Comparison of ENCODE assay signal across 8 cellular contexts in genomic region chr10:102919992-102920736, GRCh38. TPM values are rescaled to one million over a fixed set of nuclear protein-coding genes. Genes with fewer than 3 reads are reported as not detected.
DNase-seq lines count a peak whose midpoint lies in the region; ATAC-seq and TF ChIP-seq lines count a peak whose summit lies in the region.

No MANE protein-coding gene starts in this region.

- H3K23ac ChIP-seq in mesendoderm (ENCODE audit: low read length) = peak overlapping the region; percentile 16

- ATAC-seq in aorta (ENCODE audit: low FRiP score) (no peak), GM18873 (IDR thresholded peaks at IDR 0.05; ENCODE audit: low FRiP score, unreplicated experiment) (no peak)

- TSS peak; percentile 28 for BruUV-seq in MCF 10A (replicated peaks; lab: Mats Ljungman, UMichigan)

- no peak overlapping the region for H3K27ac Mint-ChIP-seq in MCF 10A (ENCODE audit: low read depth, unreplicated experiment)

- H3K9me3 Mint-ChIP-seq in MCF 10A (ENCODE audit: unreplicated experiment) = no peaks in the 10 kb centered on the region

- TF ChIP-seq CTCF in right atrium auricular region (IDR thresholded peaks at IDR 0.05) (no peak), MCF 10A (IDR thresholded peaks at IDR 0.05; ENCODE audit: unreplicated experiment) (no peak)

- POLR2A ChIA-PET in MCF 10A (lab: Yijun Ruan, JAX) = interaction anchor here (0.8 to 1.0 kb wide), 2 partner anchors 66 to 362 kb away, joined by 4 read pairs; no protein-coding TSS in a partner anchor

- H3K79me2 ChIP-seq in mesendoderm (ENCODE audit: control insufficient read depth, insufficient read depth, low read length) = no peaks in the 10 kb centered on the region

- H3K4me3 ChIP-seq in right atrium auricular region = peak overlapping the region; percentile 90 to 96
- peak overlapping the region; percentile 94 for H3K4me3 ChIP-seq in mesendoderm (ENCODE audit: low read length)
- peak overlapping the region; percentile 67 to 69 for H3K4me3 ChIP-seq in aorta (ENCODE audit: low read length in 2 of 2)

- no peak overlapping the region for H3K27ac ChIP-seq in right atrium auricular region
- H3K27ac ChIP-seq in mesendoderm (ENCODE audit: low read depth, low read length) = no peak overlapping the region
- H3K27ac ChIP-seq in aorta (ENCODE audit: low read depth in 1 of 2, low read length in 2 of 2) = no peak overlapping the region

- H3K9me3 ChIP-seq in right atrium auricular region = no peaks in the 10 kb centered on the region
- no peaks in the 10 kb centered on the region for H3K9me3 ChIP-seq in aorta (ENCODE audit: control insufficient read depth, low read length)

- no peaks in the 10 kb centered on the region for H3K27me3 Mint-ChIP-seq in MCF 10A (ENCODE audit: insufficient read depth, unreplicated experiment)

- no peaks in the 10 kb centered on the region for H3K79me1 ChIP-seq in mesendoderm (ENCODE audit: low read length)

- H4K8ac ChIP-seq in mesendoderm (ENCODE audit: low read depth, low read length) = no peak overlapping the region

- H3K4me3 Mint-ChIP-seq in MCF 10A (ENCODE audit: unreplicated experiment) = peak overlapping the region; percentile 89

- H3K27me3 ChIP-seq in right atrium auricular region (no peaks in the 10 kb centered on the region), mesendoderm (ENCODE audit: insufficient read depth, low read length, poor library complexity) (no peaks in the 10 kb centered on the region), aorta (ENCODE audit: control insufficient read depth in 1 of 2, insufficient read depth in 2 of 2, low read length in 1 of 2) (no peaks in the 10 kb centered on the region)

- H3K9ac ChIP-seq in mesendoderm (ENCODE audit: low read length) = peak overlapping the region; percentile 82

- H2BK5ac ChIP-seq in mesendoderm (ENCODE audit: low read length) = no peak overlapping the region

- no peak overlapping the region for H3K56ac ChIP-seq in mesendoderm (ENCODE audit: low read length)

- H3K4me2 ChIP-seq in mesendoderm (ENCODE audit: low read length) = peak overlapping the region; percentile 66

- H4K5ac ChIP-seq in mesendoderm (ENCODE audit: low read length) = no peak overlapping the region

- no peak overlapping the region for H2BK15ac ChIP-seq in mesendoderm (replicated peaks; ENCODE audit: low read depth)

- H3K4ac ChIP-seq in mesendoderm (ENCODE audit: low read depth, low read length) = no peak overlapping the region

- no peaks in the 10 kb centered on the region for H3K36me3 ChIP-seq in right atrium auricular region
- no peaks in the 10 kb centered on the region for H3K36me3 ChIP-seq in mesendoderm (ENCODE audit: control insufficient read depth, insufficient read depth, low read length)
- no peaks in the 10 kb centered on the region for H3K36me3 ChIP-seq in aorta (ENCODE audit: control insufficient read depth in 1 of 2, insufficient read depth in 2 of 2, low read length in 1 of 2)

- CTCF ChIA-PET in MCF 10A (lab: Yijun Ruan, JAX) = interaction anchor here (0.6 to 3.5 kb wide), 3 partner anchors 49 to 150 kb away, joined by 3 to 38 read pairs (median 5); no protein-coding TSS in a partner anchor

- DNase-seq in right atrium auricular region (ENCODE audit: low spot score) (no peak), cardiac septum (ENCODE audit: low spot score) (no peak), MCF 10A (ENCODE audit: unreplicated experiment) (no peak), mesendoderm (peak; percentile 68), aorta (no peak), NCI-H748 treated with DMSO at 0.1 percent for 48 hours (lab: John Stamatoyannopoulos, UW) (no peak), DMS53 treated with DMSO at 0.1 percent for 48 hours (lab: John Stamatoyannopoulos, UW; ENCODE audit: unreplicated experiment) (no peak)

- no peaks in the 10 kb centered on the region for H3K36me3 Mint-ChIP-seq in MCF 10A (ENCODE audit: insufficient read depth, unreplicated experiment)

- H2BK120ac ChIP-seq in mesendoderm (ENCODE audit: low read depth, low read length) = no peak overlapping the region

- intact Hi-C loops in cardiac septum (cut with DNase I) = loop anchor here (10.0 kb wide), 1 partner anchor 415 kb away; no protein-coding TSS in a partner anchor
- intact Hi-C loops in MCF 10A (cut with micrococcal nuclease) = loop anchor here (5.0 kb wide), 1 partner anchor 567 kb away; no protein-coding TSS in a partner anchor
- intact Hi-C loops in aorta (cut with DNase I) = loop anchor here (10.0 kb wide), 3 partner anchors 55 to 415 kb away; no protein-coding TSS in a partner anchor

- no peak overlapping the region for H2AK5ac ChIP-seq in mesendoderm (ENCODE audit: low read length)

- H3K18ac ChIP-seq in mesendoderm (ENCODE audit: low read length) = no peak overlapping the region

- peaks cover 0 to 37% of the 10 kb centered on the region in 2 donors for H3K4me1 ChIP-seq in right atrium auricular region
- peaks cover 6% of the 10 kb centered on the region for H3K4me1 ChIP-seq in mesendoderm (ENCODE audit: control insufficient read depth, low read depth, low read length)
- peaks cover 0 to 2% of the 10 kb centered on the region in 2 donors for H3K4me1 ChIP-seq in aorta (ENCODE audit: control insufficient read depth in 1 of 2, insufficient read depth in 2 of 2, low read length in 2 of 2)

- WGBS in mesendoderm (ENCODE audit: extremely low coverage, insufficient coverage, low lambda C conversion rate) = no CpG with 5 or more reads among the region's 9 CpGs
- 4 to 6% methylated on average over 9 of the region's 9 CpGs for WGBS in aorta, 2 donors

- H3K4me1 Mint-ChIP-seq in MCF 10A (ENCODE audit: insufficient read depth, unreplicated experiment) = peaks cover 31% of the 10 kb centered on the region

RNA-seq across cellular contexts. Expression of gene CNNM2, which starts 2.1 kb away (rescaled TPM):
- total RNA-seq in right atrium auricular region (1 to 10 TPM; 3.3 to 4.1 TPM), cardiac septum (5.9 TPM), MCF 10A (2022) (5.6 and 7.4 TPM in 2 replicates), aorta (10 to 100 TPM; 13.3 to 30.8 TPM)
- polyA plus RNA-seq in mesendoderm (2013, experiment 1 of 2) = 4.1 TPM
- polyA plus RNA-seq in mesendoderm (2013, experiment 2 of 2) = 4.2 TPM
- 1 to 10 TPM; 3.0 to 5.9 TPM for polyA plus RNA-seq in aorta

RNA-seq across cellular contexts. Expression of gene AS3MT, which starts 50.9 kb away (rescaled TPM):
- total RNA-seq in right atrium auricular region (10 to 100 TPM; 11.7 to 17.3 TPM), cardiac septum (7.2 TPM), MCF 10A (2022) (0.25 and 0.26 TPM in 2 replicates), aorta (1 to 10 TPM; 1.2 to 3.1 TPM)
- polyA plus RNA-seq in mesendoderm (2013, experiment 1 of 2) = 7.4 TPM
- polyA plus RNA-seq in mesendoderm (2013, experiment 2 of 2) = 7.2 TPM
- polyA plus RNA-seq in aorta = 1 to 10 TPM; 4.1 to 4.8 TPM
